ENCODE assay signal across 16 cellular contexts in genomic region chr10:6054884-6055283, GRCh38. TPM values are rescaled to one million over a fixed set of nuclear protein-coding genes. Genes with fewer than 3 reads are reported as not detected.
DNase-seq lines count a peak whose midpoint lies in the region; ATAC-seq and TF ChIP-seq lines count a peak whose summit lies in the region.
"Had no signal": no experiment of that assay in that cellular context is flagged by ENCODE, and none has a peak within 500 bp of the region (broad histone marks: within the 10 kb centered on the region; RNA-seq: fewer than 3 reads in every experiment).

No MANE protein-coding gene starts in this region.

- H3K9me3 ChIP-seq in OCI-LY7 (ENCODE audit: low read length): no peaks in the 10 kb centered on the region
- H3K9me3 ChIP-seq: ascending aorta, tibial artery had no signal

- in situ Hi-C loops in KBM-7 (cut with MboI; ENCODE audit: low pct_unique_long_range_greater_than_20kb, low sequenced_read_pairs): no loop called here

- H3K4me3 ChIP-seq in OCI-LY7 (ENCODE audit: low read depth, low read length, poor library complexity, severe bottlenecking): no peak overlapping the region
- H3K4me3 ChIP-seq: ascending aorta, tibial artery had no signal

- H3K79me2 ChIP-seq in OCI-LY7 (ENCODE audit: insufficient read depth, low read depth, low read length): peaks cover 36% of the 10 kb centered on the region; the same call in 1 of the 2 replicates

- peak overlapping the region; percentile 96 for H3K27ac Mint-ChIP-seq in activated naive CD4-positive, alpha-beta T cell treated with anti-CD3 and anti-CD28 coated beads for 36 hours
- no peak overlapping the region for H3K27ac Mint-ChIP-seq in central memory CD8-positive, alpha-beta T cell (ENCODE audit: low read depth)

- H3K4me1 ChIP-seq in OCI-LY7 (ENCODE audit: insufficient read depth, low read length, poor library complexity, severe bottlenecking): peaks cover 95% of the 10 kb centered on the region

- peak overlapping the region; percentile 79 for H3K4me3 Mint-ChIP-seq in activated naive CD4-positive, alpha-beta T cell treated with anti-CD3 and anti-CD28 coated beads for 36 hours
- peak overlapping the region; percentile 29 for H3K4me3 Mint-ChIP-seq in central memory CD8-positive, alpha-beta T cell

- H3K27me3 Mint-ChIP-seq in activated naive CD4-positive, alpha-beta T cell treated with anti-CD3 and anti-CD28 coated beads for 36 hours (ENCODE audit: low read depth): no peaks in the 10 kb centered on the region
- no peaks in the 10 kb centered on the region for H3K27me3 Mint-ChIP-seq in central memory CD8-positive, alpha-beta T cell

- no peaks in the 10 kb centered on the region for H3K9me3 Mint-ChIP-seq in activated naive CD4-positive, alpha-beta T cell treated with anti-CD3 and anti-CD28 coated beads for 36 hours
- no peaks in the 10 kb centered on the region for H3K9me3 Mint-ChIP-seq in central memory CD8-positive, alpha-beta T cell
- H3K9me3 Mint-ChIP-seq: naive thymus-derived CD8-positive, alpha-beta T cell had no signal

- intact Hi-C loops in activated naive CD4-positive, alpha-beta T cell treated with anti-CD3 and anti-CD28 coated beads for 36 hours (cut with micrococcal nuclease): loop anchor here (5.0 to 10.0 kb wide), 6 partner anchors 147 to 1210 kb away; partner anchors contain the start of gene PFKFB3
- intact Hi-C loops in OCI-LY7 (cut with micrococcal nuclease; ENCODE audit: unreplicated experiment): loop anchor here (5.0 to 10.0 kb wide), 2 partner anchors 213 to 470 kb away; no protein-coding TSS in a partner anchor

- CTCF ChIA-PET in activated naive CD4-positive, alpha-beta T cell treated with anti-CD3 and anti-CD28 coated beads for 36 hours (lab: Charles Lee): interaction anchor here (2.1 to 2.2 kb wide), 2 partner anchors 29 to 32 kb away, joined by 10 to 24 read pairs; no protein-coding TSS in a partner anchor
- CTCF ChIA-PET in OCI-LY7 (lab: Charles Lee; ENCODE audit: unreplicated experiment): no interaction called here

- H3K36me3 Mint-ChIP-seq in activated naive CD4-positive, alpha-beta T cell treated with anti-CD3 and anti-CD28 coated beads for 36 hours (ENCODE audit: low read depth): peaks cover 84% of the 10 kb centered on the region
- peaks cover 17% of the 10 kb centered on the region for H3K36me3 Mint-ChIP-seq in central memory CD8-positive, alpha-beta T cell (ENCODE audit: insufficient read depth)
- H3K36me3 Mint-ChIP-seq: naive thymus-derived CD8-positive, alpha-beta T cell had no signal

- H3K4me1 Mint-ChIP-seq in activated naive CD4-positive, alpha-beta T cell treated with anti-CD3 and anti-CD28 coated beads for 36 hours (ENCODE audit: low read depth): peaks cover 79% of the 10 kb centered on the region
- peaks cover 60% of the 10 kb centered on the region for H3K4me1 Mint-ChIP-seq in central memory CD8-positive, alpha-beta T cell

- no peaks in the 10 kb centered on the region for H4K20me1 ChIP-seq in OCI-LY7 (ENCODE audit: insufficient read depth, low read length)

- peaks cover 16% of the 10 kb centered on the region; the same call in 1 of the 2 replicates for H3K36me3 ChIP-seq in OCI-LY7 (ENCODE audit: insufficient read depth, low read length)
- H3K36me3 ChIP-seq: ascending aorta, tibial artery had no signal

- TF ChIP-seq CTCF in OCI-LY7 (conservative IDR thresholded peaks at IDR 0.05; ENCODE audit: low read length): no peak

- peak overlapping the region; percentile 94 for H3K27ac ChIP-seq in OCI-LY7 (ENCODE audit: low read depth, low read length, poor library complexity, severe bottlenecking)
- H3K27ac ChIP-seq: ascending aorta, tibial artery had no signal

- H3K4me2 ChIP-seq in OCI-LY7 (ENCODE audit: low read length): peak overlapping the region; percentile 81

- H2AFZ ChIP-seq in OCI-LY7 (ENCODE audit: low read length): no peak overlapping the region

- POLR2A ChIA-PET in OCI-LY7 (lab: Charles Lee): interaction anchor here (0.9 to 7.2 kb wide), 2 partner anchors 8 to 15 kb away, joined by 7 to 110 read pairs; partner anchors contain the start of gene IL2RA

- peak; percentile 38 for DNase-seq in activated naive CD4-positive, alpha-beta T cell treated with anti-CD3 and anti-CD28 coated beads for 36 hours
- DNase-seq in activated naive CD4-positive, alpha-beta T cell treated with Interleukin-2 at 50 U/mL for 16 hours: no peak
- no peak for DNase-seq in OCI-LY7 (ENCODE audit: low spot score)
- DNase-seq in central memory CD8-positive, alpha-beta T cell (ENCODE audit: low spot score in 2 of 2): peak in 1 of 2 donors; percentile 1
- peak; percentile 47 for DNase-seq in stimulated activated CD8-positive, alpha-beta memory T cell treated with anti-CD3 and anti-CD28 coated beads, Interleukin-4, amount 100 ng/mL, for 48 hours
- DNase-seq in cerebellar nuclear complex (lab: John Stamatoyannopoulos, UW): no peak
- DNase-seq in KBM-7: no peak
- DNase-seq: GDM1; hippocampal formation; NCI-H1048; NK-92 treated with Interleukin-12 subunit alpha and Interleukin-12 subunit beta, amount 100 ng/mL, for 24 hours had no signal

- BruUV-seq in OCI-LY7 (replicated peaks; lab: Mats Ljungman, UMichigan): no TSS peak

- H3K9me2 ChIP-seq in OCI-LY7 (ENCODE audit: insufficient read depth, low read length): no peaks in the 10 kb centered on the region

- no peak for ATAC-seq in central memory CD8-positive, alpha-beta T cell (replicated peaks; ENCODE audit: extremely low read depth, poor library complexity, severe bottlenecking)
- no peak for ATAC-seq in GM18861 (IDR thresholded peaks at IDR 0.05; ENCODE audit: unreplicated experiment)
- ATAC-seq: naive thymus-derived CD8-positive, alpha-beta T cell had no signal

RNA-seq across cellular contexts. Expression of gene IL2RA, which starts 7.3 kb away (rescaled TPM):
- 100 to 1,000 TPM; 443 to 471 TPM for total RNA-seq in activated naive CD4-positive, alpha-beta T cell treated with anti-CD3 and anti-CD28 coated beads for 36 hours
- 24.0 and 24.3 TPM in 2 replicates for total RNA-seq in OCI-LY7 (2014; rRNA removed; shearing (Covaris generic))
- total RNA-seq in OCI-LY7 (2022): 22.3 and 27.5 TPM in 2 replicates
- total RNA-seq: ascending aorta, fibroblast of lung had no signal

RNA-seq across cellular contexts. Expression of gene RBM17, which starts 34.0 kb away (rescaled TPM):
- total RNA-seq in activated naive CD4-positive, alpha-beta T cell treated with anti-CD3 and anti-CD28 coated beads for 36 hours: 100 to 1,000 TPM; 157 to 162 TPM
- total RNA-seq in OCI-LY7 (2014; rRNA removed; shearing (Covaris generic)): 103 and 152 TPM in 2 replicates
- total RNA-seq in OCI-LY7 (2022): 248 and 266 TPM in 2 replicates

Comparison
In these comparisons a context has a peak if more than half of its experiments do, and no peak if none do; other contexts are left out.
1. DNase-seq: peak in activated naive CD4-positive, alpha-beta T cell treated with anti-CD3 and anti-CD28 coated beads for 36 hours (single experiment) and stimulated activated CD8-positive, alpha-beta memory T cell treated with anti-CD3 and anti-CD28 coated beads, Interleukin-4, amount 100 ng/mL, for 48 hours (single experiment); none in activated naive CD4-positive, alpha-beta T cell treated with Interleukin-2 at 50 U/mL for 16 hours (single experiment), OCI-LY7 (single experiment), cerebellar nuclear complex (0 of 2) and KBM-7 (single experiment).
2. RNA of gene IL2RA, which starts 7.3 kb away (total RNA-seq): 443 to 471 TPM in activated naive CD4-positive, alpha-beta T cell treated with anti-CD3 and anti-CD28 coated beads for 36 hours; 22.3 to 27.5 TPM in OCI-LY7; every median in the first group is over 10 times any median in the second.